8 cellular contexts compared by ENCODE assay signal in genomic region chr17:55641559-55642160, GRCh38.
DNase-seq lines count a peak whose midpoint lies in the region; ATAC-seq and TF ChIP-seq lines count a peak whose summit lies in the region.

No MANE protein-coding gene starts in this region.

- POLR2A ChIA-PET in CD8-positive, alpha-beta memory T cell (lab: Charles Lee) = no interaction called here

- DNase-seq in DMS153 (lab: John Stamatoyannopoulos, UW) (peak; percentile 42), HCEC 1CT (peak; percentile 63), NCI-H510A treated with DMSO at 0.1 percent for 48 hours (lab: John Stamatoyannopoulos, UW) (peak; percentile 72), heart right ventricle (peak; percentile 48 to 75), gastrocnemius medialis (peak; percentile 13 to 23), middle frontal gyrus (ENCODE audit: extremely low spot score, low spot score) (no peak)
- peak; percentile 42 for DNase-seq in activated T-cell treated with anti-CD3 and anti-CD28 coated beads, Interleukin-2, amount 50 U/mL, for 72 hours
- no peak for DNase-seq in CD8-positive, alpha-beta memory T cell

- no peak overlapping the region for H3K4me3 Mint-ChIP-seq in activated T-cell treated with anti-CD3 and anti-CD28 coated beads, Interleukin-2, amount 50 U/mL, for 72 hours
- no peak overlapping the region for H3K4me3 Mint-ChIP-seq in CD8-positive, alpha-beta memory T cell

- H3K36me3 ChIP-seq in heart right ventricle (no peaks in the 10 kb centered on the region), gastrocnemius medialis (no peaks in the 10 kb centered on the region)
- no peaks in the 10 kb centered on the region for H3K36me3 ChIP-seq in CD8-positive, alpha-beta memory T cell (ENCODE audit: insufficient read depth, low read length)

- no peaks in the 10 kb centered on the region for H3K36me3 Mint-ChIP-seq in activated T-cell treated with anti-CD3 and anti-CD28 coated beads, Interleukin-2, amount 50 U/mL, for 72 hours (ENCODE audit: insufficient read depth in 2 of 2)
- no peaks in the 10 kb centered on the region for H3K36me3 Mint-ChIP-seq in CD8-positive, alpha-beta memory T cell

- no peaks in the 10 kb centered on the region for H3K4me1 Mint-ChIP-seq in activated T-cell treated with anti-CD3 and anti-CD28 coated beads, Interleukin-2, amount 50 U/mL, for 72 hours (ENCODE audit: low read depth)
- H3K4me1 Mint-ChIP-seq in CD8-positive, alpha-beta memory T cell = no peaks in the 10 kb centered on the region

- WGBS in heart right ventricle, 2 donors = 13 to 17% methylated on average over 4 of the region's 4 CpGs

- intact Hi-C loops in heart right ventricle (cut with DNase I) (loop anchor here in 8 of 10 donors (2.0 to 10.0 kb wide), 6 partner anchors 34 to 133 kb away; no protein-coding TSS in a partner anchor), gastrocnemius medialis (cut with DNase I; ENCODE audit: low total_unique reads) (no loop called here)

- H3K4me3 ChIP-seq in heart right ventricle (no peak overlapping the region), gastrocnemius medialis (no peak overlapping the region)
- H3K4me3 ChIP-seq in CD8-positive, alpha-beta memory T cell (ENCODE audit: low read length) = no peak overlapping the region

- H3K27ac ChIP-seq in heart right ventricle (no peak overlapping the region), gastrocnemius medialis (no peak overlapping the region)
- no peak overlapping the region for H3K27ac ChIP-seq in CD8-positive, alpha-beta memory T cell (ENCODE audit: low read depth, low read length)

- H3K27ac Mint-ChIP-seq in activated T-cell treated with anti-CD3 and anti-CD28 coated beads, Interleukin-2, amount 50 U/mL, for 72 hours = no peak overlapping the region
- H3K27ac Mint-ChIP-seq in CD8-positive, alpha-beta memory T cell = peak overlapping the region in 1 of 8 donors; percentile 26

- CTCF ChIA-PET in CD8-positive, alpha-beta memory T cell (lab: Charles Lee) = no interaction called here

- H3K9me3 ChIP-seq in heart right ventricle (no peaks in the 10 kb centered on the region), gastrocnemius medialis (no peaks in the 10 kb centered on the region)
- no peaks in the 10 kb centered on the region for H3K9me3 ChIP-seq in CD8-positive, alpha-beta memory T cell (ENCODE audit: low read length)

- H3K9me3 Mint-ChIP-seq in activated T-cell treated with anti-CD3 and anti-CD28 coated beads, Interleukin-2, amount 50 U/mL, for 72 hours = no peaks in the 10 kb centered on the region
- H3K9me3 Mint-ChIP-seq in CD8-positive, alpha-beta memory T cell = no peaks in the 10 kb centered on the region

- peaks cover 18% of the 10 kb centered on the region for H3K27me3 Mint-ChIP-seq in activated T-cell treated with anti-CD3 and anti-CD28 coated beads, Interleukin-2, amount 50 U/mL, for 72 hours (ENCODE audit: low read depth)
- peaks cover 9 to 21% of the 10 kb centered on the region in 2 donors for H3K27me3 Mint-ChIP-seq in CD8-positive, alpha-beta memory T cell

- H3K27me3 ChIP-seq in heart right ventricle = peaks cover 0 to 79% (median 10%) of the 10 kb centered on the region in 7 donors
- H3K27me3 ChIP-seq in gastrocnemius medialis = no peaks in the 10 kb centered on the region
- H3K27me3 ChIP-seq in CD8-positive, alpha-beta memory T cell (ENCODE audit: insufficient read depth, low read length, poor library complexity, severe bottlenecking) = no peaks in the 10 kb centered on the region

- TF ChIP-seq POLR2A in gastrocnemius medialis (IDR thresholded peaks at IDR 0.05) = no peak

- in situ Hi-C loops in gastrocnemius medialis (cut with MboI; ENCODE audit: low sequenced_read_pairs in 4 of 4) = loop anchor here in 1 of 4 donors (25.0 kb wide), 1 partner anchor 104 kb away; no protein-coding TSS in a partner anchor

- TF ChIP-seq CTCF in heart right ventricle (IDR thresholded peaks at IDR 0.05) (peak; percentile 35 to 76 (median 65)), gastrocnemius medialis (IDR thresholded peaks at IDR 0.05 in 4 of 5, conservative IDR thresholded peaks at IDR 0.05 in 1 of 5) (peak; percentile 17 to 55 (median 43))

- H3K4me1 ChIP-seq in heart right ventricle (peaks cover 0 to 12% (median 0%) of the 10 kb centered on the region in 9 donors), gastrocnemius medialis (no peaks in the 10 kb centered on the region)
- no peaks in the 10 kb centered on the region for H3K4me1 ChIP-seq in CD8-positive, alpha-beta memory T cell (ENCODE audit: insufficient read depth, low read length)

- no peak for ATAC-seq in activated T-cell treated with anti-CD3 and anti-CD28 coated beads, Interleukin-2, amount 50 U/mL, for 72 hours (replicated peaks in 1 of 2)
- ATAC-seq in heart right ventricle (peak in 7 of 8 donors; percentile 58 to 88 (median 80)), gastrocnemius medialis (no peak)

Comparison
In these comparisons a context has a peak if more than half of its experiments do, and no peak if none do; other contexts are left out.
1. DNase-seq: peak in DMS153 (single experiment), HCEC 1CT (single experiment), NCI-H510A treated with DMSO at 0.1 percent for 48 hours (single experiment), activated T-cell treated with anti-CD3 and anti-CD28 coated beads, Interleukin-2, amount 50 U/mL, for 72 hours (2 of 2), heart right ventricle (2 of 2) and gastrocnemius medialis (2 of 2); none in middle frontal gyrus (single experiment) and CD8-positive, alpha-beta memory T cell (0 of 5).
2. ATAC-seq: peak in heart right ventricle (7 of 8); none in activated T-cell treated with anti-CD3 and anti-CD28 coated beads, Interleukin-2, amount 50 U/mL, for 72 hours (0 of 2) and gastrocnemius medialis (0 of 2).